ENCODE assay signal across 8 cellular contexts in the genomic region with DNA sequence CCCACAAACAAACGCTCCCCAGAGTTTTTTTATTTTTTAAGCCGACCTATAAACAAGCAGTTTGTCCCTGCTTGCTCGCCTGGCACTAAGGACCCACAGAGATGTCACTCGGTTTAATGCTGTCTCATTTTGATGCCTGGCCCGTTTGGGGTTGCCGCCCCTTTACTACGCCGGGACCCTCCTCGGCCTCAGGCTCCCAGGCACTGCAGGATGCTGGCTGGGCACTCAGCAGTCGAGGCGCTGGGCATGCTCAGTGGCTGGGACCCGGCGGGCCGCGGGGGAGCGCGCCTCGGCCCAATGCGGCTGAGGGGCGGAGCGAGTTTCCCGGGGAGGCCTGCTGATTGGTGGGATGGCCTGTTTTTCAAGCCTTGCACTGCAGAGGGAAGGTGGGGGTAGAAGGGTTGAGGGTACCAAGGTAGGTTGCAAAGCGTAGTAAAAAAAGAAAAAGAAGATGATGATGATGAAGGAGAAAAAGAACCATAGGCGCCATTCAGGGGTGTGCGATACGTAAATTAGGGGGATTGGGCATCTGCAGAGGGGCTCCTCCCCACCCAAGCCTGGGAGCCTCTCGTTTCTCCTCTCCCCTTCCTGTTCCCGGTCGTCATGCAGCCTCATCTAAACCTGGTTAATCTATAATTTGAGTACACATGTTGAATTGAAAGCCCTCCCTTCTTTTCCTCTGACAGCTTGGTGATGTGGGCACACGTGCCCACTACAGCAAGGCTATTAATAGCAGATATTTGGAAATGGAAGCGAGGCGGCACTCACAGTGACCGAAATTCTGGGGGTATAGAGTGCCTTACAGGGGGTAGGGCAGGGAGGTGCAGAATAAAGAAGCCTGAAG. TPM values are rescaled to one million over a fixed set of nuclear protein-coding genes. Genes with fewer than 3 reads are reported as not detected.
DNase-seq lines count a peak whose midpoint lies in the region; FAIRE-seq and TF ChIP-seq lines count a peak whose summit lies in the region.

No MANE protein-coding gene starts in this region.

- H3K9ac ChIP-seq in iPS-20b (ENCODE audit: low read depth, low read length): peak overlapping the region; percentile 78; the same call in 1 of the 2 replicates

- TF ChIP-seq POLR2A in H54 (IDR thresholded peaks at IDR 0.05; ENCODE audit: low read depth, low read length) (peak; percentile 47), spleen (IDR thresholded peaks at IDR 0.05) (no peak)

- H3K36me3 Mint-ChIP-seq in brain: peaks cover 19% of the 10 kb centered on the region

- WGBS in spleen, 5 donors: 5 to 7% (median 5%) methylated on average over 31 to 33 of the region's 33 CpGs

- TF ChIP-seq CTCF in brain (conservative IDR thresholded peaks at IDR 0.05) (no peak), spleen (IDR thresholded peaks at IDR 0.05 in 8 of 11, conservative IDR thresholded peaks at IDR 0.05 in 3 of 11) (peak in 1 of 11 experiments; percentile 12)

- H3K9me3 ChIP-seq in iPS-20b (ENCODE audit: insufficient read depth, low read depth, low read length) (no peaks in the 10 kb centered on the region), spleen (no peaks in the 10 kb centered on the region), SJCRH30 (replicated peaks) (no peaks in the 10 kb centered on the region; the same call in none of the 2 replicates)

- H3K4me1 Mint-ChIP-seq in brain: peaks cover 39% of the 10 kb centered on the region

- H3K27me3 Mint-ChIP-seq in brain: peaks cover 12% of the 10 kb centered on the region

- DNase-seq in ELR (ENCODE audit: low read depth) (peak; percentile 78), H54 (ENCODE audit: insufficient read length, low spot score) (peak; percentile 90), NAMALWA (ENCODE audit: low spot score) (peak; percentile 92), T-helper 9 cell (peak; percentile 39), spleen (peak; percentile 92), SJCRH30 (no peak)

- peaks cover 5% of the 10 kb centered on the region; the same call in 1 of the 2 replicates for H3K27me3 ChIP-seq in iPS-20b (ENCODE audit: insufficient read depth, low read length)
- peaks cover 0 to 78% (median 23%) of the 10 kb centered on the region in 7 donors for H3K27me3 ChIP-seq in spleen (replicated peaks in 1 of 7)
- no peaks in the 10 kb centered on the region for H3K27me3 ChIP-seq in SJCRH30

- H3K4me3 ChIP-seq in iPS-20b (ENCODE audit: low read length): peak overlapping the region; percentile 98
- H3K4me3 ChIP-seq in spleen: peak overlapping the region; percentile 2 to 86 (median 45)
- H3K4me3 ChIP-seq in SJCRH30: no peak overlapping the region

- H3K36me3 ChIP-seq in iPS-20b (ENCODE audit: insufficient read depth, low read depth, low read length): peaks cover 18% of the 10 kb centered on the region
- H3K36me3 ChIP-seq in spleen: no peaks in the 10 kb centered on the region
- peaks cover 18% of the 10 kb centered on the region for H3K36me3 ChIP-seq in SJCRH30

- H3K27ac ChIP-seq in iPS-20b (ENCODE audit: low read length) (no peak overlapping the region), spleen (peak overlapping the region in 6 of 8 donors; percentile 77 to 88 (median 83)), SJCRH30 (no peak overlapping the region)

- H3K4me1 ChIP-seq in iPS-20b (ENCODE audit: insufficient read depth, low read length) (peaks cover 18% of the 10 kb centered on the region), spleen (peaks cover 10 to 64% (median 43%) of the 10 kb centered on the region in 6 donors), SJCRH30 (peaks cover 4% of the 10 kb centered on the region; the same call in 1 of the 2 replicates)

- intact Hi-C loops in spleen (cut with DNase I; ENCODE audit: low total_unique reads): loop anchor here (5.0 to 10.0 kb wide), 2 partner anchors 909 to 1136 kb away; no protein-coding TSS in a partner anchor

- H3K4me3 Mint-ChIP-seq in brain: peak overlapping the region; percentile 85 to 91 (median 89)

- FAIRE-seq in H54 (lab: Jason Lieb, UNC): peak; percentile 94

- peaks cover 0 to 10% (median 2%) of the 10 kb centered on the region in 5 experiments for H3K9me3 Mint-ChIP-seq in brain

- peak overlapping the region; percentile 80 to 93 (median 86) for H3K27ac Mint-ChIP-seq in brain

RNA-seq across cellular contexts. Expression of a gene that starts 1.5 kb away (rescaled TPM):
- polyA plus RNA-seq in brain (ENCODE audit: insufficient read depth, low read depth, low replicate concordance) (2.0 TPM), spleen (1 to 10 TPM in 2 of 3 donors, under 1 TPM in 1; 0.89 to 1.5 (median 1.2) TPM)
- 10 to 100 TPM in 2 of 7 donors, 1 to 10 TPM in 5; 6.2 to 11.6 (median 9.3) TPM for total RNA-seq in spleen
- 17.6 and 20.9 TPM in 2 replicates for total RNA-seq in SJCRH30 (2014; rRNA removed; shearing (Covaris generic))

RNA-seq across cellular contexts. Expression of a gene that starts 34.7 kb away (rescaled TPM):
- 18.1 TPM for polyA plus RNA-seq in brain (ENCODE audit: insufficient read depth, low read depth, low replicate concordance)
- total RNA-seq in spleen: 10 to 100 TPM; 27.1 to 67.5 (median 51.2) TPM
- 1 to 10 TPM; 6.1 to 8.0 (median 7.6) TPM for polyA plus RNA-seq in spleen
- total RNA-seq in SJCRH30 (2014; rRNA removed; shearing (Covaris generic)): 1.5 and 2.0 TPM in 2 replicates

Comparison
In these comparisons a context has a peak if more than half of its experiments do, and no peak if none do; other contexts are left out.
1. DNase-seq: peak in ELR (single experiment), H54 (single experiment), NAMALWA (single experiment), T-helper 9 cell (single experiment) and spleen (single experiment); none in SJCRH30 (0 of 2).
2. H3K27ac ChIP-seq: peak in spleen (6 of 8); none in iPS-20b (single experiment) and SJCRH30 (single experiment).